ENCODE assay signal across 2 cellular contexts in genomic region chr2:161343235-161343634, GRCh38.
TF ChIP-seq lines count a peak whose summit lies in the region.

No MANE protein-coding gene starts in this region.

TF ChIP-seq in SK-N-SH treated with all-trans-retinoic acid at 6 μM for 48 hours, 23 proteins besides CTCF, POLR2A, EP300 and RAD21 (continued from another document):
- TF ChIP-seq TCF4 (CRISPR knock-in tag; IDR thresholded peaks at IDR 0.05; ENCODE audit: borderline replicate concordance) (no peak), ZNF8 (CRISPR knock-in tag; IDR thresholded peaks at IDR 0.05) (peak; percentile 83)

TF ChIP-seq in SK-N-SH, 30 proteins besides CTCF, POLR2A, EP300 and RAD21 (continued from another document):
- no peak for TF ChIP-seq REST (IDR thresholded peaks at IDR 0.05; ENCODE audit: low read depth, low read length)
- no peak for TF ChIP-seq SMC3 (IDR thresholded peaks at IDR 0.05; ENCODE audit: low read depth, low read length)
- no peak for TF ChIP-seq TEAD4 (IDR thresholded peaks at IDR 0.05; ENCODE audit: borderline replicate concordance, insufficient read depth)
- TF ChIP-seq MEF2A (IDR thresholded peaks at IDR 0.05; ENCODE audit: borderline replicate concordance, low read depth) = no peak
- TF ChIP-seq NRF1 (IDR thresholded peaks at IDR 0.05; ENCODE audit: low read depth, low read length) = no peak
- TF ChIP-seq, protein P1, sequence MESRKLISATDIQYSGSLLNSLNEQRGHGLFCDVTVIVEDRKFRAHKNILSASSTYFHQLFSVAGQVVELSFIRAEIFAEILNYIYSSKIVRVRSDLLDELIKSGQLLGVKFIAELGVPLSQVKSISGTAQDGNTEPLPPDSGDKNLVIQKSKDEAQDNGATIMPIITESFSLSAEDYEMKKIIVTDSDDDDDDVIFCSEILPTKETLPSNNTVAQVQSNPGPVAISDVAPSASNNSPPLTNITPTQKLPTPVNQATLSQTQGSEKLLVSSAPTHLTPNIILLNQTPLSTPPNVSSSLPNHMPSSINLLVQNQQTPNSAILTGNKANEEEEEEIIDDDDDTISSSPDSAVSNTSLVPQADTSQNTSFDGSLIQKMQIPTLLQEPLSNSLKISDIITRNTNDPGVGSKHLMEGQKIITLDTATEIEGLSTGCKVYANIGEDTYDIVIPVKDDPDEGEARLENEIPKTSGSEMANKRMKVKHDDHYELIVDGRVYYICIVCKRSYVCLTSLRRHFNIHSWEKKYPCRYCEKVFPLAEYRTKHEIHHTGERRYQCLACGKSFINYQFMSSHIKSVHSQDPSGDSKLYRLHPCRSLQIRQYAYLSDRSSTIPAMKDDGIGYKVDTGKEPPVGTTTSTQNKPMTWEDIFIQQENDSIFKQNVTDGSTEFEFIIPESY (IDR thresholded peaks at IDR 0.05; ENCODE audit: borderline replicate concordance, low read depth) = no peak
- TF ChIP-seq, protein P2, sequence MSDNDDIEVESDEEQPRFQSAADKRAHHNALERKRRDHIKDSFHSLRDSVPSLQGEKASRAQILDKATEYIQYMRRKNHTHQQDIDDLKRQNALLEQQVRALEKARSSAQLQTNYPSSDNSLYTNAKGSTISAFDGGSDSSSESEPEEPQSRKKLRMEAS (IDR thresholded peaks at IDR 0.05; ENCODE audit: low read depth) = no peak
- no peak for TF ChIP-seq FOSL2 (IDR thresholded peaks at IDR 0.05; ENCODE audit: borderline replicate concordance, low read depth)
- no peak for TF ChIP-seq FOXM1 (IDR thresholded peaks at IDR 0.05; ENCODE audit: low read depth)
- no peak for TF ChIP-seq GABPA (IDR thresholded peaks at IDR 0.05; ENCODE audit: low read depth)
- no peak for TF ChIP-seq IRF3 (IDR thresholded peaks at IDR 0.05; ENCODE audit: low read depth, low read length)
- TF ChIP-seq GATA2 (CRISPR knock-in tag; IDR thresholded peaks at IDR 0.05) = no peak
- TF ChIP-seq POLR2AphosphoS5 (IDR thresholded peaks at IDR 0.05; ENCODE audit: low read depth, low read length) = no peak
TF ChIP-seq in SK-N-SH: peak in this region for 0.
